In the genomic region with DNA sequence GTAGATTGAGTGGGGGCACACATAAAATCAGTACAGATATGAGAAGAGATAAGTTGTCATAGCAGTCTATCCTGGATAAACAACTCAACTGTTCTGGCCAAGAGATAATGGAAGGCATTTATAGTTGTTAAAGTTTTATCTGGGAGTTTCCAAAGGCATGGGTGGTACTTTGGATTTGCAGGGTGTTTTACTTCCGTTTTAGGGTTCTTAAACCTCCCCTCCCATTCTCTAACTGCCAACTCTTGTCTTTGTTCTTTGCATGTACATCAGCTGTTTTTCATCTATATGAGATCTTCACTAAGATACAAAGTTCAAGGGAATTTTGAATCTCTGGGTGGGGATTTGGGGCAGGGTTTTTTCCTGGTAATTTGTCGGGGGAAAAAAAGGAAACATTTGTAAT, we compare ENCODE assay signal across 30 cellular contexts.
"Had no signal": no experiment of that assay in that cellular context is flagged by ENCODE, and none has a peak within 500 bp of the region (broad histone marks: within the 10 kb centered on the region; RNA-seq: fewer than 3 reads in every experiment).

No MANE protein-coding gene starts in this region.

- H3K4me3 ChIP-seq: heart right ventricle, ovary, right lobe of liver, upper lobe of left lung, vagina had no signal

- H3K9me3 Mint-ChIP-seq: activated naive CD4-positive, alpha-beta T cell treated with anti-CD3 and anti-CD28 coated beads, Interleukin-2, amount 10 ng/mL, durations not matched to agents 7 days and 5 days; activated naive CD8-positive, alpha-beta T cell treated with anti-CD3 and anti-CD28 coated beads, Interleukin-2, amount 50 U/mL, for 24 hours; activated T-helper 1 cell treated with anti-CD3 and anti-CD28 coated beads, Interleukin-12 subunit alpha, Interleukin-12 subunit beta, Interleukin-2, Interleukin-4 antibody, amounts not matched to agents 30 ng/mL and 10 ng/mL and 1 ng/mL, durations not matched to agents 14 hours and 24 hours and 36 hours; dendritic cell treated with granulocyte-macrophage colony-stimulating factor and Interleukin-4, amounts not matched to agents 40 ng/mL and 50 ng/mL, for 4 days; endodermal cell; natural killer cell treated with Interleukin-12 subunit alpha and Interleukin-12 subunit beta and Interleukin-15 and Interleukin-18, amount 100 ng/mL, for 72 hours; stimulated activated effector memory CD8-positive, alpha-beta T cell treated with anti-CD3 and anti-CD28 coated beads, Interleukin-12 subunit alpha, Interleukin-12 subunit beta, amount 100 ng/mL, for 72 hours; stimulated activated naive CD8-positive, alpha-beta T cell treated with anti-CD3 and anti-CD28 coated beads, Interleukin-15, Interleukin-2, amounts not matched to agents 100 ng/mL and 50 ng/mL, for 24 hours; T-cell; T-helper 2 cell treated with Interferon-gamma antibody and Interleukin-4, amounts not matched to agents 5 μg/mL and 100 μg/mL, for 36 hours had no signal

- H3K27me3 Mint-ChIP-seq: activated CD4-positive, alpha-beta T cell treated with anti-CD3 and anti-CD28 coated beads for 36 hours; activated naive CD4-positive, alpha-beta T cell treated with anti-CD3 and anti-CD28 coated beads, Interleukin-2, amount 10 ng/mL, durations not matched to agents 7 days and 5 days; activated naive CD8-positive, alpha-beta T cell treated with anti-CD3 and anti-CD28 coated beads, Interleukin-2, amount 50 U/mL, for 24 hours; dendritic cell treated with granulocyte-macrophage colony-stimulating factor and Interleukin-4, amounts not matched to agents 40 ng/mL and 50 ng/mL, for 4 days; natural killer cell treated with Interleukin-12 subunit alpha and Interleukin-12 subunit beta and Interleukin-15 and Interleukin-18, amount 100 ng/mL, for 72 hours; progenitor cell of endocrine pancreas; stimulated activated naive CD8-positive, alpha-beta T cell treated with anti-CD3 and anti-CD28 coated beads, Interleukin-15, Interleukin-2, amounts not matched to agents 100 ng/mL and 50 ng/mL, for 24 hours; T-cell had no signal

- DNase-seq: activated CD4-positive, alpha-beta T cell treated with anti-CD3 and anti-CD28 coated beads for 36 hours; activated CD4-positive, alpha-beta T cell treated with anti-CD3 and anti-CD28 coated beads, Interleukin-2, amount 50 U/mL, for 4 hours; activated CD4-positive, CD25-positive, alpha-beta regulatory T cell; activated CD8-positive, alpha-beta memory T cell treated with anti-CD3 and anti-CD28 coated beads, Interleukin-2, amount 50 U/mL, for 4 hours; activated gamma-delta T cell; activated naive CD4-positive, alpha-beta T cell treated with anti-CD3 and anti-CD28 coated beads, Interleukin-2, amount 10 ng/mL, durations not matched to agents 7 days and 5 days; activated naive CD8-positive, alpha-beta T cell treated with anti-CD3 and anti-CD28 coated beads, Interleukin-2, amount 50 U/mL, for 24 hours; activated T-cell treated with anti-CD3 and anti-CD28 coated beads, Interleukin-2, amount 50 U/mL, for 1 hour; amygdala; caudate nucleus; endodermal cell; heart right ventricle; left cardiac atrium; mammary epithelial cell; midbrain; ovary; right lobe of liver; stimulated activated CD4-positive, alpha-beta T cell treated with anti-CD3 and anti-CD28 coated beads, Interleukin-12 subunit alpha, Interleukin-12 subunit beta, amount 100 ng/mL, for 4 hours; stimulated activated CD4-positive, alpha-beta T cell treated with anti-CD3 and anti-CD28 coated beads, Interleukin-4, amount 100 ng/mL, for 24 hours; T-cell; upper lobe of left lung had no signal

- H3K27ac Mint-ChIP-seq: activated CD4-positive, alpha-beta T cell treated with anti-CD3 and anti-CD28 coated beads for 36 hours; activated naive CD4-positive, alpha-beta T cell treated with anti-CD3 and anti-CD28 coated beads, Interleukin-2, amount 10 ng/mL, durations not matched to agents 7 days and 5 days; activated naive CD8-positive, alpha-beta T cell treated with anti-CD3 and anti-CD28 coated beads, Interleukin-2, amount 50 U/mL, for 24 hours; activated T-helper 1 cell treated with anti-CD3 and anti-CD28 coated beads, Interleukin-12 subunit alpha, Interleukin-12 subunit beta, Interleukin-2, Interleukin-4 antibody, amounts not matched to agents 30 ng/mL and 10 ng/mL and 1 ng/mL, durations not matched to agents 14 hours and 24 hours and 36 hours; dendritic cell treated with granulocyte-macrophage colony-stimulating factor and Interleukin-4, amounts not matched to agents 40 ng/mL and 50 ng/mL, for 4 days; endodermal cell; natural killer cell treated with Interleukin-12 subunit alpha and Interleukin-12 subunit beta and Interleukin-15 and Interleukin-18, amount 100 ng/mL, for 72 hours; stimulated activated effector memory CD8-positive, alpha-beta T cell treated with anti-CD3 and anti-CD28 coated beads, Interleukin-12 subunit alpha, Interleukin-12 subunit beta, amount 100 ng/mL, for 72 hours; stimulated activated naive CD8-positive, alpha-beta T cell treated with anti-CD3 and anti-CD28 coated beads, Interleukin-15, Interleukin-2, amounts not matched to agents 100 ng/mL and 50 ng/mL, for 24 hours; T-cell; T-helper 2 cell treated with Interferon-gamma antibody and Interleukin-4, amounts not matched to agents 5 μg/mL and 100 μg/mL, for 36 hours had no signal

- H3K27me3 ChIP-seq: heart right ventricle, ovary, right lobe of liver, upper lobe of left lung, vagina had no signal

- H3K36me3 ChIP-seq: ovary, right lobe of liver, upper lobe of left lung, vagina had no signal

- H3K4me1 Mint-ChIP-seq: activated naive CD4-positive, alpha-beta T cell treated with anti-CD3 and anti-CD28 coated beads, Interleukin-2, amount 10 ng/mL, durations not matched to agents 7 days and 5 days; activated naive CD8-positive, alpha-beta T cell treated with anti-CD3 and anti-CD28 coated beads, Interleukin-2, amount 50 U/mL, for 24 hours had no signal

- H3K4me3 Mint-ChIP-seq: activated CD4-positive, alpha-beta T cell treated with anti-CD3 and anti-CD28 coated beads for 36 hours; activated naive CD4-positive, alpha-beta T cell treated with anti-CD3 and anti-CD28 coated beads, Interleukin-2, amount 10 ng/mL, durations not matched to agents 7 days and 5 days; activated naive CD8-positive, alpha-beta T cell treated with anti-CD3 and anti-CD28 coated beads, Interleukin-2, amount 50 U/mL, for 24 hours; activated T-helper 1 cell treated with anti-CD3 and anti-CD28 coated beads, Interleukin-12 subunit alpha, Interleukin-12 subunit beta, Interleukin-2, Interleukin-4 antibody, amounts not matched to agents 30 ng/mL and 10 ng/mL and 1 ng/mL, durations not matched to agents 14 hours and 24 hours and 36 hours; dendritic cell treated with granulocyte-macrophage colony-stimulating factor and Interleukin-4, amounts not matched to agents 40 ng/mL and 50 ng/mL, for 4 days; endodermal cell; natural killer cell treated with Interleukin-12 subunit alpha and Interleukin-12 subunit beta and Interleukin-15 and Interleukin-18, amount 100 ng/mL, for 72 hours; stimulated activated effector memory CD8-positive, alpha-beta T cell treated with anti-CD3 and anti-CD28 coated beads, Interleukin-12 subunit alpha, Interleukin-12 subunit beta, amount 100 ng/mL, for 72 hours; stimulated activated naive CD8-positive, alpha-beta T cell treated with anti-CD3 and anti-CD28 coated beads, Interleukin-15, Interleukin-2, amounts not matched to agents 100 ng/mL and 50 ng/mL, for 24 hours; T-cell; T-helper 2 cell treated with Interferon-gamma antibody and Interleukin-4, amounts not matched to agents 5 μg/mL and 100 μg/mL, for 36 hours had no signal

- H3K27ac ChIP-seq: heart right ventricle, ovary, right lobe of liver, upper lobe of left lung, vagina had no signal

- ATAC-seq: activated CD4-positive, alpha-beta T cell treated with anti-CD3 and anti-CD28 coated beads for 36 hours; activated naive CD8-positive, alpha-beta T cell treated with anti-CD3 and anti-CD28 coated beads, Interleukin-2, amount 50 U/mL, for 24 hours; esophagus mucosa; heart right ventricle; left cardiac atrium; natural killer cell treated with Interleukin-12 subunit alpha and Interleukin-12 subunit beta and Interleukin-15 and Interleukin-18, amount 100 ng/mL, for 72 hours; stimulated activated effector memory CD8-positive, alpha-beta T cell treated with anti-CD3 and anti-CD28 coated beads, Interleukin-12 subunit alpha, Interleukin-12 subunit beta, amount 100 ng/mL, for 72 hours; T-cell had no signal

- H3K9me3 ChIP-seq: heart right ventricle, ovary, right lobe of liver, upper lobe of left lung, vagina had no signal
